12 cellular contexts compared by ENCODE assay signal in the genomic region with DNA sequence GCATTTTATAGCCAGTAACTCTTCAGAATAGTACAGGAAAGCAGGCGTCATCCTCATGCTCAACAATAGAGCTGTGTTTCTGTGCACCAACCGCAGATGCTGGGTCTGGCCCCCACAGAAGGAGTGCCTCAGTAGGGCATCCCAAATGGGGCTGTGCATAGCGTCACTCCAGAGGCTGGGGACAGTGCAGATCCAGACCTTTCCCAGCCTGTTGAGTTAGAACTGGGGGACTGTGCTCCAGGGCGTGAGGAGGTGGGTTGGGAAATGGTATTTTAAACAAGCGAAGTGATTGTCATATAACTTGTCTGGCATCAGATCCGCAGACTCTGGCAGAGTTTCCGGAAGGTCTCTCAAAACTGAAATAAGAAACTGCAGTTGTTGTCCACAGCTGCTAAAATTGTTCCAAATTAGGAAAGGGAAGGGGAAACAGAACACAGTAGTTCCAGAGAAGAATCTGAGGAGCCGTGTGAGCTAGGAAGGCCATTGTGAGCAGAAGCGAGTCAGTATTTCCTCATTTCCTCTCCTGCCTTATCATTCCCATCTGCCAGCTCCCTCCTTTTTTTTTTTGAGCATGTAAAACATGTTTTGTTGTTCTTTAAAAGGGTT. TPM values are rescaled to one million over a fixed set of nuclear protein-coding genes. Genes with fewer than 3 reads are reported as not detected.
DNase-seq lines count a peak whose midpoint lies in the region; ATAC-seq and TF ChIP-seq lines count a peak whose summit lies in the region.
"Had no signal": no experiment of that assay in that cellular context is flagged by ENCODE, and none has a peak within 500 bp of the region (broad histone marks: within the 10 kb centered on the region; RNA-seq: fewer than 3 reads in every experiment).

No MANE protein-coding gene starts in this region.

- H3K4me3 Mint-ChIP-seq in chondrocyte (ENCODE audit: unreplicated experiment): peak overlapping the region; percentile 68
- H3K4me3 Mint-ChIP-seq: activated CD4-positive, alpha-beta memory T cell treated with anti-CD3 and anti-CD28 coated beads for 36 hours had no signal

- no peaks in the 10 kb centered on the region for H3K27me3 Mint-ChIP-seq in chondrocyte (ENCODE audit: low read depth)

- H3K4me1 Mint-ChIP-seq in chondrocyte (ENCODE audit: low read depth): peaks cover 84% of the 10 kb centered on the region

- no peaks in the 10 kb centered on the region for H3K9me3 ChIP-seq in skeletal muscle satellite cell (replicated peaks; ENCODE audit: low read length)

- H3K4me2 ChIP-seq in skeletal muscle satellite cell (ENCODE audit: low read length): peak overlapping the region; percentile 75

- H3K9ac ChIP-seq in skeletal muscle satellite cell (ENCODE audit: low read depth, low read length): peak overlapping the region; percentile 61

- DNase-seq in HCEC 1CT: peak; percentile 28
- no peak for DNase-seq in chondrocyte (ENCODE audit: low spot score)
- peak; percentile 70 for DNase-seq in islet precursor cell
- no peak for DNase-seq in NCI-H82 (lab: John Stamatoyannopoulos, UW)
- no peak for DNase-seq in NCI-H748 treated with DMSO at 0.1 percent for 48 hours (lab: John Stamatoyannopoulos, UW)
- DNase-seq in HK-2 (ENCODE audit: unreplicated experiment): no peak
- DNase-seq: activated CD4-positive, alpha-beta memory T cell treated with anti-CD3 and anti-CD28 coated beads for 36 hours; DND-41; NCI-H774; stimulated activated CD4-positive, alpha-beta T cell treated with anti-CD3 and anti-CD28 coated beads, Interleukin-12 subunit alpha, Interleukin-12 subunit beta, amount 100 ng/mL, for 4 hours had no signal

- peaks cover 53% of the 10 kb centered on the region for H3K4me1 ChIP-seq in skeletal muscle satellite cell (ENCODE audit: control insufficient read depth, insufficient read depth, low read length)

- H3K36me3 Mint-ChIP-seq in chondrocyte (ENCODE audit: low read depth): no peaks in the 10 kb centered on the region

- no peak for TF ChIP-seq CTCF in chondrocyte (IDR thresholded peaks at IDR 0.05)

- H3K27ac Mint-ChIP-seq in chondrocyte (ENCODE audit: unreplicated experiment): peak overlapping the region; percentile 99
- H3K27ac Mint-ChIP-seq: activated CD4-positive, alpha-beta memory T cell treated with anti-CD3 and anti-CD28 coated beads for 36 hours had no signal

- H3K4me3 ChIP-seq in skeletal muscle satellite cell (ENCODE audit: low read length): peak overlapping the region; percentile 55

- no peaks in the 10 kb centered on the region for H3K36me3 ChIP-seq in skeletal muscle satellite cell (ENCODE audit: insufficient read depth, low read length)

- no peak for ATAC-seq in HG03439 (IDR thresholded peaks at IDR 0.05; ENCODE audit: unreplicated experiment)

- no peaks in the 10 kb centered on the region for H3K9me3 Mint-ChIP-seq in chondrocyte (ENCODE audit: low read depth)
- H3K9me3 Mint-ChIP-seq: activated CD4-positive, alpha-beta memory T cell treated with anti-CD3 and anti-CD28 coated beads for 36 hours had no signal

- no peaks in the 10 kb centered on the region for H3K27me3 ChIP-seq in skeletal muscle satellite cell (ENCODE audit: control insufficient read depth, insufficient read depth, low read length)

RNA-seq across cellular contexts. Expression of a gene that starts 52.2 kb away (rescaled TPM):
- total RNA-seq in chondrocyte: 94.2 to 185 TPM (median 105 TPM) in 3 replicates
- 59.1 and 62.3 TPM in 2 replicates for total RNA-seq in skeletal muscle satellite cell (2012; rRNA removed)

Comparison
In these comparisons a context has a peak if more than half of its experiments do, and no peak if none do; other contexts are left out.
1. DNase-seq: peak in HCEC 1CT (single experiment) and islet precursor cell (single experiment); none in chondrocyte (single experiment), NCI-H82 (single experiment), NCI-H748 treated with DMSO at 0.1 percent for 48 hours (single experiment) and HK-2 (single experiment).